8 cellular contexts compared by ENCODE assay signal in genomic region chr1:155128755-155129473, GRCh38. TPM values are rescaled to one million over a fixed set of nuclear protein-coding genes. Genes with fewer than 3 reads are reported as not detected.
A peak's percentile ranks its signal among the peaks of the same experiment; 100 is the strongest.
DNase-seq lines count a peak whose midpoint lies in the region; ATAC-seq and TF ChIP-seq lines count a peak whose summit lies in the region.

No MANE protein-coding gene starts in this region.

- ATAC-seq in right lobe of liver (peak in 3 of 4 donors; percentile 0 to 22 (median 4)), HG02588 (IDR thresholded peaks at IDR 0.05; ENCODE audit: unreplicated experiment) (no peak), GM18519 (IDR thresholded peaks at IDR 0.05; ENCODE audit: low FRiP score, unreplicated experiment) (no peak)

- H3K36me3 Mint-ChIP-seq in activated naive CD4-positive, alpha-beta T cell treated with anti-CD3 and anti-CD28 coated beads for 36 hours (ENCODE audit: low read depth): no peaks in the 10 kb centered on the region

- H3K27me3 Mint-ChIP-seq in activated naive CD4-positive, alpha-beta T cell treated with anti-CD3 and anti-CD28 coated beads for 36 hours (ENCODE audit: low read depth): peaks cover 15% of the 10 kb centered on the region

- H3K4me3 ChIP-seq in cardiac fibroblast (replicated peaks in 1 of 2; ENCODE audit: low read depth in 2 of 2, low read length in 2 of 2): peak overlapping the region; percentile 55 to 75
- H3K4me3 ChIP-seq in right lobe of liver: peak overlapping the region; percentile 84 to 96 (median 95)

- H3K9me3 ChIP-seq in right lobe of liver: no peaks in the 10 kb centered on the region

- no peaks in the 10 kb centered on the region for H3K9me3 Mint-ChIP-seq in activated naive CD4-positive, alpha-beta T cell treated with anti-CD3 and anti-CD28 coated beads for 36 hours

- H3K4me1 Mint-ChIP-seq in activated naive CD4-positive, alpha-beta T cell treated with anti-CD3 and anti-CD28 coated beads for 36 hours (ENCODE audit: low read depth): peaks cover 27% of the 10 kb centered on the region

- H3K27ac Mint-ChIP-seq in activated naive CD4-positive, alpha-beta T cell treated with anti-CD3 and anti-CD28 coated beads for 36 hours: no peak overlapping the region

- TF ChIP-seq CTCF in cardiac fibroblast (IDR thresholded peaks at IDR 0.05; ENCODE audit: low read depth, low read length) (no peak), right lobe of liver (IDR thresholded peaks at IDR 0.05) (no peak)

- TF ChIP-seq POLR2A in right lobe of liver (IDR thresholded peaks at IDR 0.05): peak; percentile 67

- H3K4me1 ChIP-seq in right lobe of liver: peaks cover 0 to 50% (median 15%) of the 10 kb centered on the region in 4 donors

- H3K36me3 ChIP-seq in right lobe of liver: peaks cover 0 to 50% (median 22%) of the 10 kb centered on the region in 4 donors

- 3% methylated on average over 6 of the region's 14 CpGs for WGBS in right lobe of liver (ENCODE audit: insufficient coverage, low coverage, low lambda C conversion rate, missing lambda C conversion rate)

- CTCF ChIA-PET in activated naive CD4-positive, alpha-beta T cell treated with anti-CD3 and anti-CD28 coated beads for 36 hours (lab: Charles Lee): interaction anchor here (0.7 to 1.4 kb wide), 7 partner anchors 37 to 111 kb away, joined by 3 to 8 read pairs (median 5); partner anchors contain the start of gene KRTCAP2

- H3K27me3 ChIP-seq in right lobe of liver: no peaks in the 10 kb centered on the region

- H3K4me3 Mint-ChIP-seq in activated naive CD4-positive, alpha-beta T cell treated with anti-CD3 and anti-CD28 coated beads for 36 hours: peak overlapping the region; percentile 68

- intact Hi-C loops in activated naive CD4-positive, alpha-beta T cell treated with anti-CD3 and anti-CD28 coated beads for 36 hours (cut with micrococcal nuclease): no loop called here
- intact Hi-C loops in right lobe of liver (cut with DNase I): no loop called here

- H3K27ac ChIP-seq in right lobe of liver (peak overlapping the region; percentile 97 to 100 (median 99)), temporal lobe (ENCODE audit: low read depth, low read length) (peak overlapping the region; percentile 99)

- DNase-seq in activated naive CD4-positive, alpha-beta T cell treated with anti-CD3 and anti-CD28 coated beads for 36 hours: no peak
- no peak for DNase-seq in activated naive CD4-positive, alpha-beta T cell treated with Interleukin-2 at 50 U/mL for 16 hours
- peak in 1 of 2 donors; percentile 30 for DNase-seq in cardiac fibroblast (ENCODE audit: low read depth in 2 of 2)
- peak; percentile 63 to 92 (median 90) for DNase-seq in right lobe of liver
- no peak for DNase-seq in OCI-M1 (lab: John Stamatoyannopoulos, UW)

RNA-seq across cellular contexts. Expression of gene EFNA1, which starts 1.2 kb away (rescaled TPM):
- under 1 TPM; 0.26 to 0.32 TPM for total RNA-seq in activated naive CD4-positive, alpha-beta T cell treated with anti-CD3 and anti-CD28 coated beads for 36 hours
- total RNA-seq in right lobe of liver (100 to 1,000 TPM in 5 of 6 experiments, 10 to 100 TPM in 1; 87.5 to 419 (median 196) TPM), temporal lobe (2.7 TPM)

RNA-seq across cellular contexts. Expression of gene SLC50A1, which starts 6.7 kb away (rescaled TPM):
- 10 to 100 TPM; 48.4 to 52.7 TPM for total RNA-seq in activated naive CD4-positive, alpha-beta T cell treated with anti-CD3 and anti-CD28 coated beads for 36 hours
- total RNA-seq in right lobe of liver (10 to 100 TPM; 16.2 to 28.1 (median 24.4) TPM), temporal lobe (5.2 TPM)

RNA-seq across cellular contexts. Expression of gene DPM3, which starts 11.4 kb away (rescaled TPM):
- total RNA-seq in activated naive CD4-positive, alpha-beta T cell treated with anti-CD3 and anti-CD28 coated beads for 36 hours: 10 to 100 TPM; 31.4 to 35.5 TPM
- total RNA-seq in right lobe of liver: 100 to 1,000 TPM in 1 of 6 experiments, 10 to 100 TPM in 5; 50.4 to 106 (median 60.4) TPM
- total RNA-seq in temporal lobe: 14.3 TPM

RNA-seq across cellular contexts. Expression of gene KRTCAP2, which starts 44.2 kb away (rescaled TPM):
- 100 to 1,000 TPM; 129 to 137 TPM for total RNA-seq in activated naive CD4-positive, alpha-beta T cell treated with anti-CD3 and anti-CD28 coated beads for 36 hours
- total RNA-seq in right lobe of liver (100 to 1,000 TPM in 3 of 6 experiments, 10 to 100 TPM in 3; 85.5 to 145 (median 99.9) TPM), temporal lobe (21.4 TPM)

RNA-seq across cellular contexts. Expression of gene TRIM46, which starts 44.7 kb away (rescaled TPM):
- 1 to 10 TPM; 3.2 to 3.6 TPM for total RNA-seq in activated naive CD4-positive, alpha-beta T cell treated with anti-CD3 and anti-CD28 coated beads for 36 hours
- total RNA-seq in right lobe of liver: under 1 TPM in 2 of 6 experiments, not detected in 4; 0.09 to 0.15 TPM
- total RNA-seq in temporal lobe: 18.9 TPM

Comparison
In these comparisons a context has a peak if more than half of its experiments do, and no peak if none do; other contexts are left out.
1. DNase-seq: peak in right lobe of liver (3 of 3); none in activated naive CD4-positive, alpha-beta T cell treated with anti-CD3 and anti-CD28 coated beads for 36 hours (single experiment), activated naive CD4-positive, alpha-beta T cell treated with Interleukin-2 at 50 U/mL for 16 hours (single experiment) and OCI-M1 (single experiment).
2. ATAC-seq: peak in right lobe of liver (3 of 4); none in HG02588 (single experiment) and GM18519 (single experiment).
3. RNA of gene EFNA1, which starts 1.2 kb away (total RNA-seq): 87.5 to 419 TPM in right lobe of liver; 2.7 TPM in temporal lobe (single experiment) and 0.26 to 0.32 TPM in activated naive CD4-positive, alpha-beta T cell treated with anti-CD3 and anti-CD28 coated beads for 36 hours; every median in the first group is over 10 times any median in the second.